ENCODE assay signal across 8 cellular contexts in genomic region chr19:860481-861098, GRCh38. TPM values are rescaled to one million over a fixed set of nuclear protein-coding genes. Genes with fewer than 3 reads are reported as not detected.
DNase-seq lines count a peak whose midpoint lies in the region; ATAC-seq and TF ChIP-seq lines count a peak whose summit lies in the region.

No MANE protein-coding gene starts in this region.

- no peak overlapping the region for H3K4me3 Mint-ChIP-seq in activated T-helper 17 cell treated with anti-CD3 and anti-CD28 coated beads, Interleukin-2, amount 50 U/mL, for 72 hours

- no peaks in the 10 kb centered on the region for H3K9me3 ChIP-seq in NT2/D1 (ENCODE audit: insufficient read depth, low read length)
- no peaks in the 10 kb centered on the region for H3K9me3 ChIP-seq in psoas muscle

- intact Hi-C loops in psoas muscle (cut with DNase I): no loop called here

- peak overlapping the region; percentile 73 for H3K4me3 ChIP-seq in NT2/D1 (ENCODE audit: insufficient read length, low read depth)
- peak overlapping the region; percentile 55 for H3K4me3 ChIP-seq in psoas muscle

- peak overlapping the region; percentile 82 for H3K9ac ChIP-seq in NT2/D1 (ENCODE audit: insufficient read length, low read depth)

- H3K36me3 ChIP-seq in NT2/D1 (ENCODE audit: insufficient read depth, insufficient read length, low read length): peaks cover 2% of the 10 kb centered on the region
- no peaks in the 10 kb centered on the region for H3K36me3 ChIP-seq in psoas muscle (ENCODE audit: insufficient read depth in 1 of 2, low read depth in 1 of 2)

- H3K4me1 ChIP-seq in NT2/D1 (ENCODE audit: insufficient read depth, insufficient read length): peaks cover 17% of the 10 kb centered on the region
- H3K4me1 ChIP-seq in psoas muscle: peaks cover 9% of the 10 kb centered on the region

- TF ChIP-seq CTCF in GM13977 (IDR thresholded peaks at IDR 0.05; ENCODE audit: extremely low read depth, insufficient read depth, missing control alignments) (peak; percentile 35), psoas muscle (IDR thresholded peaks at IDR 0.05) (no peak)

- DNase-seq in ACHN: peak; percentile 78
- peak; percentile 85 for DNase-seq in GM13977 (ENCODE audit: low spot score)
- no peak for DNase-seq in NT2/D1 (ENCODE audit: low read depth, low spot score)
- DNase-seq in germinal center (ENCODE audit: low spot score): peak; percentile 77
- DNase-seq in psoas muscle: peak; percentile 82 to 87

- H3K36me3 Mint-ChIP-seq in activated T-helper 17 cell treated with anti-CD3 and anti-CD28 coated beads, Interleukin-2, amount 50 U/mL, for 72 hours (ENCODE audit: low read depth): no peaks in the 10 kb centered on the region

- no peak overlapping the region for H3K27ac Mint-ChIP-seq in activated T-helper 17 cell treated with anti-CD3 and anti-CD28 coated beads, Interleukin-2, amount 50 U/mL, for 72 hours

- no peaks in the 10 kb centered on the region for H3K27me3 ChIP-seq in NT2/D1 (ENCODE audit: insufficient read depth, insufficient read length)
- peaks cover 0 to 62% (median 11%) of the 10 kb centered on the region in 3 donors for H3K27me3 ChIP-seq in psoas muscle (ENCODE audit: insufficient read depth in 3 of 3, low read length in 2 of 3)

- H3K27ac ChIP-seq in psoas muscle: no peak overlapping the region

- peak; percentile 24 for ATAC-seq in activated T-helper 17 cell treated with anti-CD3 and anti-CD28 coated beads, Interleukin-2, amount 50 U/mL, for 72 hours (replicated peaks)
- ATAC-seq in psoas muscle (peak; percentile 25 to 50 (median 42)), HG03442 (IDR thresholded peaks at IDR 0.05; ENCODE audit: unreplicated experiment) (no peak), HG03159 (IDR thresholded peaks at IDR 0.05; ENCODE audit: unreplicated experiment) (no peak)

- no peaks in the 10 kb centered on the region for H3K9me3 Mint-ChIP-seq in activated T-helper 17 cell treated with anti-CD3 and anti-CD28 coated beads, Interleukin-2, amount 50 U/mL, for 72 hours

- in situ Hi-C loops in ACHN (cut with HindIII; ENCODE audit: low pct_ligation_motif_present, low pct_unique_long_range_greater_than_20kb, low sequenced_read_pairs) (no loop called here), GM13977 (cut with MboI; ENCODE audit: low pct_unique_long_range_greater_than_20kb, low sequenced_read_pairs, unreplicated experiment) (loop anchor here (10.0 kb wide), 1 partner anchor 64 kb away; the partner anchor contains the start of gene ARID3A)

- H3K27me3 Mint-ChIP-seq in activated T-helper 17 cell treated with anti-CD3 and anti-CD28 coated beads, Interleukin-2, amount 50 U/mL, for 72 hours: no peaks in the 10 kb centered on the region

- no peaks in the 10 kb centered on the region for H3K4me1 Mint-ChIP-seq in activated T-helper 17 cell treated with anti-CD3 and anti-CD28 coated beads, Interleukin-2, amount 50 U/mL, for 72 hours

- WGBS in psoas muscle, 3 donors: 1 to 6% (median 5%) methylated on average over 32 to 76 of the region's 76 CpGs

RNA-seq across cellular contexts. Expression of gene CFD, which starts 1.1 kb away (rescaled TPM):
- total RNA-seq in activated T-helper 17 cell treated with anti-CD3 and anti-CD28 coated beads, Interleukin-2, amount 50 U/mL, for 72 hours: under 1 TPM; 0.40 to 0.89 TPM
- 10 to 100 TPM; 56.8 to 79.9 (median 64.2) TPM for total RNA-seq in psoas muscle
- polyA plus RNA-seq in psoas muscle: 100 to 1,000 TPM in 2 of 3 donors, 10 to 100 TPM in 1; 87.1 to 142 (median 142) TPM

RNA-seq across cellular contexts. Expression of gene ELANE, which starts 8.5 kb away (rescaled TPM):
- not detected for total RNA-seq in activated T-helper 17 cell treated with anti-CD3 and anti-CD28 coated beads, Interleukin-2, amount 50 U/mL, for 72 hours
- under 1 TPM in 2 of 4 donors, not detected in 2; 0.39 to 0.55 TPM for total RNA-seq in psoas muscle
- under 1 TPM; 0.55 to 0.95 (median 0.92) TPM for polyA plus RNA-seq in psoas muscle

RNA-seq across cellular contexts. Expression of gene PRTN3, which starts 19.8 kb away (rescaled TPM):
- not detected for total RNA-seq in activated T-helper 17 cell treated with anti-CD3 and anti-CD28 coated beads, Interleukin-2, amount 50 U/mL, for 72 hours
- under 1 TPM in 2 of 4 donors, not detected in 2; 0.22 to 0.34 TPM for total RNA-seq in psoas muscle
- under 1 TPM in 2 of 3 donors, not detected in 1; 0.04 to 0.05 TPM for polyA plus RNA-seq in psoas muscle

RNA-seq across cellular contexts. Expression of gene MED16, which starts 32.4 kb away (rescaled TPM):
- total RNA-seq in activated T-helper 17 cell treated with anti-CD3 and anti-CD28 coated beads, Interleukin-2, amount 50 U/mL, for 72 hours: 10 to 100 TPM; 60.4 to 64.1 TPM
- total RNA-seq in psoas muscle: 10 to 100 TPM; 47.0 to 66.5 (median 56.7) TPM
- 10 to 100 TPM; 30.7 to 55.8 (median 51.3) TPM for polyA plus RNA-seq in psoas muscle

RNA-seq across cellular contexts. Expression of gene RNU6-9, which starts 32.7 kb away (rescaled TPM):
- total RNA-seq in activated T-helper 17 cell treated with anti-CD3 and anti-CD28 coated beads, Interleukin-2, amount 50 U/mL, for 72 hours: not detected
- total RNA-seq in psoas muscle: not detected
- polyA plus RNA-seq in psoas muscle: not detected

Comparison
In these comparisons a context has a peak if more than half of its experiments do, and no peak if none do; other contexts are left out.
1. ATAC-seq: peak in activated T-helper 17 cell treated with anti-CD3 and anti-CD28 coated beads, Interleukin-2, amount 50 U/mL, for 72 hours (single experiment) and psoas muscle (4 of 4); none in HG03442 (single experiment) and HG03159 (single experiment).
2. RNA of gene CFD, which starts 1.1 kb away (total RNA-seq): 56.8 to 79.9 TPM in psoas muscle; 0.40 to 0.89 TPM in activated T-helper 17 cell treated with anti-CD3 and anti-CD28 coated beads, Interleukin-2, amount 50 U/mL, for 72 hours; every median in the first group is over 10 times any median in the second.